ENCODE assay signal across 17 cellular contexts in genomic region chr7:167976-168791, GRCh38. TPM values are rescaled to one million over a fixed set of nuclear protein-coding genes. Genes with fewer than 3 reads are reported as not detected.
A peak's percentile ranks its signal among the peaks of the same experiment; 100 is the strongest.
DNase-seq lines count a peak whose midpoint lies in the region; ATAC-seq, FAIRE-seq and TF ChIP-seq lines count a peak whose summit lies in the region.
"Had no signal": no experiment of that assay in that cellular context is flagged by ENCODE, and none has a peak within 500 bp of the region (broad histone marks: within the 10 kb centered on the region; RNA-seq: fewer than 3 reads in every experiment).

No MANE protein-coding gene starts in this region.

- H3K9ac ChIP-seq in BLaER1 treated with 17β-estradiol and CSF1 and Interleukin-3, amounts not matched to agents 10 nM and 100 nM = peak overlapping the region in 1 of 11 experiments; percentile 24; a peak in 2 of 22 replicates
- H3K9ac ChIP-seq in K562 (ENCODE audit: insufficient read depth in 1 of 2, low read depth in 2 of 2, low read length in 2 of 2) = no peak overlapping the region

- CTCF ChIA-PET in K562 (lab: Yijun Ruan, JAX; ENCODE audit: low intra/inter-chr PET ratio) = interaction anchor here (0.5 kb wide), 1 partner anchor 14 kb away, joined by 3 read pairs; no protein-coding TSS in a partner anchor

- WGBS in K562 (ENCODE audit: insufficient coverage, low coverage, missing lambda C conversion rate) = 3% methylated on average over 30 of the region's 31 CpGs

- H4K20me1 ChIP-seq in BLaER1 treated with 17β-estradiol and CSF1 and Interleukin-3, amounts not matched to agents 10 nM and 100 nM = no peaks in the 10 kb centered on the region
- H4K20me1 ChIP-seq in K562 (replicated peaks; ENCODE audit: control insufficient read depth, insufficient read depth, low read length) = peaks cover 27% of the 10 kb centered on the region; the same call in 1 of the 2 replicates

- intact Hi-C loops in K562 (cut with micrococcal nuclease) = no loop called here
- intact Hi-C loops in lower lobe of right lung (cut with DNase I) = no loop called here

- no peak overlapping the region for H3K4me3 Mint-ChIP-seq in stimulated activated effector memory CD8-positive, alpha-beta T cell treated with anti-CD3 and anti-CD28 coated beads, Interleukin-12 subunit alpha, Interleukin-12 subunit beta, amount 100 ng/mL, for 72 hours

- no peaks in the 10 kb centered on the region for H3K9me3 Mint-ChIP-seq in stimulated activated effector memory CD8-positive, alpha-beta T cell treated with anti-CD3 and anti-CD28 coated beads, Interleukin-12 subunit alpha, Interleukin-12 subunit beta, amount 100 ng/mL, for 72 hours

- no peak overlapping the region for H3K4me3 ChIP-seq in BLaER1 treated with 17β-estradiol and CSF1 and Interleukin-3, amounts not matched to agents 10 nM and 100 nM
- no peak overlapping the region for H3K4me3 ChIP-seq in K562
- H3K4me3 ChIP-seq in lower lobe of right lung = no peak overlapping the region
- H3K4me3 ChIP-seq: SJSA1 had no signal

- peak overlapping the region; percentile 78 to 94 (median 89) for H3K4me2 ChIP-seq in BLaER1 treated with 17β-estradiol and CSF1 and Interleukin-3, amounts not matched to agents 10 nM and 100 nM
- no peak overlapping the region for H3K4me2 ChIP-seq in K562 (ENCODE audit: insufficient read depth, low read length)

- H3K79me2 ChIP-seq in K562 (ENCODE audit: control insufficient read depth, insufficient read depth, low read length) = no peaks in the 10 kb centered on the region

- POLR2A ChIA-PET in K562 (lab: Yijun Ruan, JAX) = interaction anchor here (0.6 to 1.0 kb wide), 5 partner anchors 10 to 791 kb away, joined by 3 to 5 read pairs (median 3); no protein-coding TSS in a partner anchor

- no peak for TF ChIP-seq POLR2A in K562 (conservative IDR thresholded peaks at IDR 0.05)

- no peaks in the 10 kb centered on the region for H3K36me3 ChIP-seq in BLaER1 treated with 17β-estradiol and CSF1 and Interleukin-3, amounts not matched to agents 10 nM and 100 nM
- H3K36me3 ChIP-seq in K562 (ENCODE audit: control insufficient read depth, insufficient read depth, low read length) (no peaks in the 10 kb centered on the region), lower lobe of right lung (no peaks in the 10 kb centered on the region)
- H3K36me3 ChIP-seq: SJSA1 had no signal

- no peak for TF ChIP-seq RAD21 in K562 (CRISPR knock-in tag; conservative IDR thresholded peaks at IDR 0.05 in 1 of 2, IDR thresholded peaks at IDR 0.05 in 1 of 2)

- H3K27ac Mint-ChIP-seq in stimulated activated effector memory CD8-positive, alpha-beta T cell treated with anti-CD3 and anti-CD28 coated beads, Interleukin-12 subunit alpha, Interleukin-12 subunit beta, amount 100 ng/mL, for 72 hours = no peak overlapping the region

- H3K9me3 ChIP-seq in BLaER1 treated with 17β-estradiol and CSF1 and Interleukin-3, amounts not matched to agents 10 nM and 100 nM (replicated peaks in 1 of 11) = no peaks in the 10 kb centered on the region; a peak in 1 of 22 replicates
- no peaks in the 10 kb centered on the region for H3K9me3 ChIP-seq in K562 (replicated peaks; ENCODE audit: control insufficient read depth, insufficient read depth, low read depth, low read length)
- H3K9me3 ChIP-seq in lower lobe of right lung = no peaks in the 10 kb centered on the region
- H3K9me3 ChIP-seq: SJSA1 had no signal

- no peak overlapping the region for H2AFZ ChIP-seq in K562 (ENCODE audit: low read depth, low read length)

- no peaks in the 10 kb centered on the region for H3K36me3 Mint-ChIP-seq in stimulated activated effector memory CD8-positive, alpha-beta T cell treated with anti-CD3 and anti-CD28 coated beads, Interleukin-12 subunit alpha, Interleukin-12 subunit beta, amount 100 ng/mL, for 72 hours
- H3K36me3 Mint-ChIP-seq: CD14-positive monocyte had no signal

- peaks cover under 1% of the 10 kb centered on the region for H3K9me1 ChIP-seq in K562 (ENCODE audit: control insufficient read depth, insufficient read depth, low read length)

- peaks cover 51 to 55% (median 53%) of the 10 kb centered on the region in 10 experiments for H3K4me1 ChIP-seq in BLaER1 treated with 17β-estradiol and CSF1 and Interleukin-3, amounts not matched to agents 10 nM and 100 nM
- H3K4me1 ChIP-seq in K562 (replicated peaks in 1 of 2; ENCODE audit: control insufficient read depth in 2 of 2, insufficient read depth in 2 of 2, low read length in 2 of 2) = peaks cover 0 to 7% of the 10 kb centered on the region in 2 experiments; a peak in 1 of 5 replicates
- H3K4me1 ChIP-seq in lower lobe of right lung = peaks cover 10% of the 10 kb centered on the region
- H3K4me1 ChIP-seq: SJSA1 had no signal

- no peak for FAIRE-seq in K562 (lab: Jason Lieb, UNC)
- FAIRE-seq: G401.6, H1 had no signal

- DNase-seq in K562 (ENCODE audit: extremely low read depth in 1 of 4, low spot score in 3 of 4) = no peak
- DNase-seq in lower lobe of right lung = peak; percentile 38
- no peak for DNase-seq in stimulated activated effector memory CD8-positive, alpha-beta T cell treated with anti-CD3 and anti-CD28 coated beads, Interleukin-12 subunit alpha, Interleukin-12 subunit beta, amount 100 ng/mL, for 72 hours (ENCODE audit: low spot score in 2 of 2)
- no peak for DNase-seq in DMS79 (lab: John Stamatoyannopoulos, UW)
- DNase-seq in NCI-H510A (lab: John Stamatoyannopoulos, UW) = no peak
- no peak for DNase-seq in NCI-H774 (lab: John Stamatoyannopoulos, UW)
- DNase-seq: KG1, NCI-H1105 treated with DMSO at 0.1 percent for 48 hours, NCI-H1694, NCI-H2081 treated with DMSO at 0.1 percent for 48 hours, NCI-H524, RPMI8226 had no signal

- in situ Hi-C loops in K562 (cut with MboI) = no loop called here

- no peak overlapping the region for H3K27ac ChIP-seq in BLaER1 treated with 17β-estradiol and CSF1 and Interleukin-3, amounts not matched to agents 10 nM and 100 nM
- H3K27ac ChIP-seq in K562 (ENCODE audit: extremely low read depth, low read depth, low read length) = no peak overlapping the region
- H3K27ac ChIP-seq in lower lobe of right lung = no peak overlapping the region
- H3K27ac ChIP-seq: SJSA1 had no signal

- peaks cover 2 to 8% (median 5%) of the 10 kb centered on the region in 11 experiments; a peak in 16 of 22 replicates for H3K27me3 ChIP-seq in BLaER1 treated with 17β-estradiol and CSF1 and Interleukin-3, amounts not matched to agents 10 nM and 100 nM
- H3K27me3 ChIP-seq in K562 (ENCODE audit: control insufficient read depth in 2 of 2, insufficient read depth in 2 of 2, low read length in 2 of 2) = peaks cover 59 to 88% of the 10 kb centered on the region in 2 experiments
- H3K27me3 ChIP-seq in lower lobe of right lung (ENCODE audit: low read depth) = peaks cover 6% of the 10 kb centered on the region
- H3K27me3 ChIP-seq: SJSA1 had no signal

- TF ChIP-seq CTCF in K562 (IDR thresholded peaks at IDR 0.05 in 2 of 3, conservative IDR thresholded peaks at IDR 0.05 in 1 of 3; ENCODE audit: insufficient read depth in 2 of 3, low read depth in 1 of 3, low read length in 3 of 3) = no peak
- no peak for TF ChIP-seq CTCF in lower lobe of right lung (IDR thresholded peaks at IDR 0.05)

- no peak for TF ChIP-seq EP300 in K562 (IDR thresholded peaks at IDR 0.05; ENCODE audit: low read length)

- ATAC-seq in K562 (peak; percentile 12; the same call in 1 of the 3 replicates), lower lobe of right lung (no peak)
- peak; percentile 17 for ATAC-seq in stimulated activated effector memory CD8-positive, alpha-beta T cell treated with anti-CD3 and anti-CD28 coated beads, Interleukin-12 subunit alpha, Interleukin-12 subunit beta, amount 100 ng/mL, for 72 hours

- no peaks in the 10 kb centered on the region for H3K4me1 Mint-ChIP-seq in stimulated activated effector memory CD8-positive, alpha-beta T cell treated with anti-CD3 and anti-CD28 coated beads, Interleukin-12 subunit alpha, Interleukin-12 subunit beta, amount 100 ng/mL, for 72 hours

- no TSS peak for BruUV-seq in K562 (replicated peaks; lab: Mats Ljungman, UMichigan)

TF ChIP-seq in K562, 482 proteins besides CTCF, POLR2A, EP300 and RAD21 (continues in another document):
- no peak for TF ChIP-seq E2F4 (CRISPR knock-in tag; IDR thresholded peaks at IDR 0.05; ENCODE audit: low read depth)
- TF ChIP-seq, protein P1, sequence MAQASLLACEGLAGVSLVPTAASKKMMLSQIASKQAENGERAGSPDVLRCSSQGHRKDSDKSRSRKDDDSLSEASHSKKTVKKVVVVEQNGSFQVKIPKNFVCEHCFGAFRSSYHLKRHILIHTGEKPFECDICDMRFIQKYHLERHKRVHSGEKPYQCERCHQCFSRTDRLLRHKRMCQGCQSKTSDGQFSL (CRISPR knock-in tag; IDR thresholded peaks at IDR 0.05) = no peak
- TF ChIP-seq, protein P1 (tag; IDR thresholded peaks at IDR 0.05) = no peak

RNA-seq across cellular contexts. Expression of gene FAM20C, which starts 24.2 kb away (rescaled TPM):
- total RNA-seq in K562 (2011; cell fraction: chromatin; rRNA removed; ENCODE audit: low replicate concordance) = not detected in 2 replicates
- total RNA-seq in K562 (2011; cell fraction: nucleolus; rRNA removed) = not detected in 2 replicates
- total RNA-seq in K562 (2011; cell fraction: nucleoplasm; rRNA removed) = not detected in 2 replicates
- total RNA-seq in K562 (2014; rRNA removed) = not detected in 2 replicates
- total RNA-seq in K562 (2014; rRNA removed; fragmentation: Illumina TruSeq; extraction: Trizol) = not detected in 2 replicates
- total RNA-seq in K562 (2015; rRNA removed; fragmentation: Illumina TruSeq; extraction: Trizol) = not detected in 2 replicates
- total RNA-seq in K562 (2021) = 0.09 and 0.20 TPM in 2 replicates
- polyA plus RNA-seq in K562 (2011; rRNA removed) = not detected in 2 replicates
- polyA plus RNA-seq in K562 (2011; cell fraction: cytosol; rRNA removed) = not detected in 2 replicates
- polyA plus RNA-seq in K562 (2011; cell fraction: nucleus; rRNA removed) = not detected in 2 replicates
- not detected in 2 replicates for polyA plus RNA-seq in K562 (2012)
- polyA plus RNA-seq in K562 (2014; fragmentation: Illumina TruSeq; extraction: Trizol) = not detected in 2 replicates
- polyA plus RNA-seq in K562 (2014; fragmentation: Nextera tagmentation; extraction: Ambion mirVana) = not detected
- polyA plus RNA-seq in K562 (2014; rRNA removed) = not detected in 2 replicates
- not detected in 2 replicates for polyA minus RNA-seq in K562 (2011; rRNA and poly(A)+ RNA removed)
- polyA minus RNA-seq in K562 (2011; cell fraction: cytosol; rRNA and poly(A)+ RNA removed) = 0.64 TPM in 1 of 2 replicates, not detected in the other
- polyA minus RNA-seq in K562 (2011; cell fraction: nucleus; rRNA and poly(A)+ RNA removed) = not detected in 2 replicates
- total RNA-seq in lower lobe of right lung = 42.9 TPM

Comparison
In these comparisons a context has a peak if more than half of its experiments do, and no peak if none do; other contexts are left out.
1. ATAC-seq: peak in K562 (single experiment) and stimulated activated effector memory CD8-positive, alpha-beta T cell treated with anti-CD3 and anti-CD28 coated beads, Interleukin-12 subunit alpha, Interleukin-12 subunit beta, amount 100 ng/mL, for 72 hours (single experiment); none in lower lobe of right lung (0 of 2).
2. RNA of gene FAM20C, which starts 24.2 kb away (total RNA-seq): 42.9 TPM in lower lobe of right lung (single experiment); 0.09 to 0.20 TPM in K562; every median in the first group is over 10 times any median in the second.